8 cellular contexts compared by ENCODE assay signal in genomic region chr7:35037526-35038339, GRCh38. TPM values are rescaled to one million over a fixed set of nuclear protein-coding genes. Genes with fewer than 3 reads are reported as not detected.
DNase-seq lines count a peak whose midpoint lies in the region; ATAC-seq and TF ChIP-seq lines count a peak whose summit lies in the region.

No MANE protein-coding gene starts in this region.

- TF ChIP-seq CTCF in WTC11 (IDR thresholded peaks at IDR 0.05): 0 out of 2 replicates have a peak, but pooled peaks have one; percentile 40

- POLR2A ChIA-PET in WTC11 (lab: Charles Lee): no interaction called here

- peaks cover 31% of the 10 kb centered on the region for H3K4me1 Mint-ChIP-seq in WTC11

- CTCF ChIA-PET in WTC11 (lab: Charles Lee): interaction anchor here (0.5 to 2.2 kb wide), 14 partner anchors 11 to 1044 kb away, joined by 3 to 9 read pairs (median 3); partner anchors contain the start of gene NPSR1

- H3K27ac ChIP-seq in caudate nucleus (ENCODE audit: low read depth, low read length): peak overlapping the region; percentile 77

- DNase-seq in AG08396 (ENCODE audit: low spot score) (peak; percentile 97), NCI-H2196 treated with DMSO at 0.1 percent for 48 hours (lab: John Stamatoyannopoulos, UW; ENCODE audit: unreplicated experiment) (peak; percentile 91), WTC11 (ENCODE audit: low spot score) (peak; percentile 88), caudate nucleus (lab: John Stamatoyannopoulos, UW) (peak; percentile 16 to 97 (median 89)), islet precursor cell (peak; percentile 98)
- DNase-seq in stimulated activated CD4-positive, alpha-beta T cell treated with anti-CD3 and anti-CD28 coated beads, Interleukin-12 subunit alpha, Interleukin-12 subunit beta, amount 100 ng/mL, for 4 hours: peak; percentile 87

- peak overlapping the region; percentile 85 for H3K4me3 Mint-ChIP-seq in WTC11

- peaks cover 4% of the 10 kb centered on the region; the same call in 1 of the 2 replicates for H3K27me3 Mint-ChIP-seq in WTC11 (ENCODE audit: low read depth)

- ATAC-seq in GM18907 (IDR thresholded peaks at IDR 0.05; ENCODE audit: unreplicated experiment) (peak; percentile 84), HG03139 (IDR thresholded peaks at IDR 0.05; ENCODE audit: unreplicated experiment) (peak; percentile 83), WTC11 (peak; percentile 83)

- H3K27ac Mint-ChIP-seq in WTC11: peak overlapping the region; percentile 86; the same call in 1 of the 2 replicates

- no peaks in the 10 kb centered on the region for H3K36me3 Mint-ChIP-seq in WTC11

- no peaks in the 10 kb centered on the region for H3K9me3 Mint-ChIP-seq in WTC11

TF ChIP-seq in WTC11, 78 proteins besides CTCF, POLR2A, EP300 and RAD21:
- TF ChIP-seq E2F5 (CRISPR knock-in tag; IDR thresholded peaks at IDR 0.05) (0 out of 2 replicates have a peak, but pooled peaks have one; percentile 47), ZNF423 (CRISPR knock-in tag; IDR thresholded peaks at IDR 0.05) (peak; percentile 49; the same call in 1 of the 2 replicates), MYBL2 (CRISPR knock-in tag; IDR thresholded peaks at IDR 0.05) (0 out of 2 replicates have a peak, but pooled peaks have one; percentile 43), GABPB1 (CRISPR knock-in tag; IDR thresholded peaks at IDR 0.05) (peak; percentile 44; the same call in 1 of the 2 replicates), MAX (CRISPR knock-in tag; IDR thresholded peaks at IDR 0.05) (peak; percentile 72; the same call in 1 of the 2 replicates), HMGA2 (CRISPR knock-in tag; IDR thresholded peaks at IDR 0.05) (no peak), SP1 (CRISPR knock-in tag; conservative IDR thresholded peaks at IDR 0.05) (0 out of 2 replicates have a peak, but pooled peaks have one; percentile 28), FOXP1 (CRISPR knock-in tag; IDR thresholded peaks at IDR 0.05; ENCODE audit: borderline replicate concordance) (peak; percentile 39; the same call in 1 of the 2 replicates), E2F4 (CRISPR knock-in tag; IDR thresholded peaks at IDR 0.05; ENCODE audit: borderline replicate concordance, low read depth) (no peak), TEAD1 (CRISPR knock-in tag; IDR thresholded peaks at IDR 0.05) (no peak), CDX4 (CRISPR knock-in tag; IDR thresholded peaks at IDR 0.05; ENCODE audit: borderline replicate concordance) (no peak), ZNF121 (CRISPR knock-in tag; IDR thresholded peaks at IDR 0.05) (no peak), ZMAT4 (CRISPR knock-in tag; IDR thresholded peaks at IDR 0.05) (no peak), HMGXB4 (CRISPR knock-in tag; IDR thresholded peaks at IDR 0.05) (peak; percentile 82; the same call in 1 of the 2 replicates), CREB1 (CRISPR knock-in tag; IDR thresholded peaks at IDR 0.05) (no peak)

RNA-seq across cellular contexts. Expression of gene DPY19L1, which starts 0.4 kb away (rescaled TPM):
- 14.9 to 17.7 TPM (median 15.5 TPM) in 3 replicates for total RNA-seq in WTC11 (2021)

Comparison
In these comparisons a context has a peak if more than half of its experiments do, and no peak if none do; other contexts are left out.
1. Peak in every context shown above with its lines: DNase-seq, ATAC-seq and H3K27ac ChIP-seq.